In the genomic region with DNA sequence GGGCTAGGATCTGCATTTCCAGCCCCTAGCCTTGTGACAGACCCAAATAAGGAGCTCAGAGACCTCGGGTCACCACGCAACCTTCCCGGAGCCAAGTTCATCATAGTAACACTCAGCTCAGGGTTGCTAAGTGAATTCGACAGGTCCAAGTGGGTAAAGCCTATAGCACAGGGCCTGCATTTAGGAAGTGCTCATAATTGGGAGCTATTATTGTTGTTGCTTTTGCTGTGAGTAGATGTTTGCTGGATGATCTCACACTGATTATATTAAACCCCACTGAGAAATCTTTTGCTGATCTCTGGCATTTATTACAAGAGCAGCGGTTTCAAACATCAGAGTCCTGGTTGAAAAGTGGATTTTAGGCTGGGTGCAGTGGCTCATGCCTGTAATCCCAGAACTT, we compare ENCODE assay signal across 22 cellular contexts. TPM values are rescaled to one million over a fixed set of nuclear protein-coding genes. Genes with fewer than 3 reads are reported as not detected.
DNase-seq lines count a peak whose midpoint lies in the region; ATAC-seq and TF ChIP-seq lines count a peak whose summit lies in the region.
"Had no signal": no experiment of that assay in that cellular context is flagged by ENCODE, and none has a peak within 500 bp of the region (broad histone marks: within the 10 kb centered on the region; RNA-seq: fewer than 3 reads in every experiment).

No MANE protein-coding gene starts in this region.

- no peak overlapping the region for H3K27ac ChIP-seq in right cardiac atrium (ENCODE audit: low read length)
- H3K27ac ChIP-seq in left lung = peak overlapping the region; percentile 74 to 90
- H3K27ac ChIP-seq in vagina = peak overlapping the region; percentile 44
- H3K27ac ChIP-seq: thyroid gland had no signal

- DNase-seq in left cardiac atrium (no peak), right cardiac atrium (no peak), amniotic epithelial cell (ENCODE audit: low read depth) (peak; percentile 64), left lung (no peak), vagina (ENCODE audit: extremely low spot score in 2 of 2) (no peak)
- no peak for DNase-seq in stimulated activated CD4-positive, alpha-beta T cell treated with anti-CD3 and anti-CD28 coated beads, Interleukin-2, amount 100 ng/mL, for 48 hours
- DNase-seq: ACHN; activated CD8-positive, alpha-beta memory T cell treated with anti-CD3 and anti-CD28 coated beads for 24 hours; CD4-positive, alpha-beta memory T cell; DMS79; effector CD4-positive, alpha-beta T cell; NCI-H1694; NCI-H446 treated with DMSO at 0.1 percent for 48 hours; Right ventricle myocardium superior; stimulated activated CD4-positive, alpha-beta T cell treated with anti-CD3 and anti-CD28 coated beads, Interleukin-12 subunit alpha, Interleukin-12 subunit beta, amount 100 ng/mL, for 4 hours; thyroid gland had no signal

- TF ChIP-seq POLR2A in vagina (IDR thresholded peaks at IDR 0.05) = no peak

- TF ChIP-seq CTCF in left lung (IDR thresholded peaks at IDR 0.05) = no peak
- no peak for TF ChIP-seq CTCF in vagina (IDR thresholded peaks at IDR 0.05)

- ATAC-seq in left cardiac atrium = peak; percentile 4 to 10
- no peak for ATAC-seq in right cardiac atrium
- ATAC-seq in left lung = no peak
- no peak for ATAC-seq in GM19328 (IDR thresholded peaks at IDR 0.05; ENCODE audit: unreplicated experiment)
- ATAC-seq in GM19397 (IDR thresholded peaks at IDR 0.05; ENCODE audit: unreplicated experiment) = no peak
- ATAC-seq: activated CD4-positive, CD25-positive, alpha-beta regulatory T cell treated with anti-CD3 and anti-CD28 coated beads, Interleukin-2, amount 50 U/mL, for 24 hours; esophagus mucosa; GM23338; natural killer cell treated with Interleukin-12 subunit alpha and Interleukin-12 subunit beta and Interleukin-15 and Interleukin-18, amount 100 ng/mL, for 72 hours had no signal

- H3K4me3 ChIP-seq in right cardiac atrium (ENCODE audit: low read length) = no peak overlapping the region
- no peak overlapping the region for H3K4me3 ChIP-seq in left lung
- no peak overlapping the region for H3K4me3 ChIP-seq in vagina
- H3K4me3 ChIP-seq: GM23338, thyroid gland had no signal

- H3K36me3 ChIP-seq in left lung (no peaks in the 10 kb centered on the region), vagina (no peaks in the 10 kb centered on the region)
- H3K36me3 ChIP-seq: thyroid gland had no signal

- 40% methylated on average over 5 of the region's 5 CpGs for WGBS in right cardiac atrium

- H3K9me3 ChIP-seq in right cardiac atrium (ENCODE audit: control insufficient read depth, low read length) (no peaks in the 10 kb centered on the region), left lung (no peaks in the 10 kb centered on the region), vagina (no peaks in the 10 kb centered on the region)
- H3K9me3 ChIP-seq: thyroid gland had no signal

- intact Hi-C loops in left cardiac atrium (cut with DNase I) (no loop called here), right cardiac atrium (cut with DNase I) (no loop called here), left lung (cut with DNase I) (no loop called here), vagina (cut with DNase I) (no loop called here)

- H3K4me1 ChIP-seq in right cardiac atrium (ENCODE audit: control insufficient read depth, insufficient read depth, low read length) (peaks cover 8% of the 10 kb centered on the region), left lung (peaks cover 30 to 59% of the 10 kb centered on the region in 2 donors), vagina (peaks cover 7% of the 10 kb centered on the region)

- H3K27me3 ChIP-seq in right cardiac atrium (ENCODE audit: control insufficient read depth, insufficient read depth) = no peaks in the 10 kb centered on the region
- no peaks in the 10 kb centered on the region for H3K27me3 ChIP-seq in left lung
- no peaks in the 10 kb centered on the region for H3K27me3 ChIP-seq in vagina
- H3K27me3 ChIP-seq: thyroid gland had no signal

RNA-seq across cellular contexts. Expression of gene SAR1A, which starts 20.3 kb away (rescaled TPM):
- total RNA-seq in left cardiac atrium (100 to 1,000 TPM; 114 to 126 TPM), right cardiac atrium (100 to 1,000 TPM in 2 of 4 donors, 10 to 100 TPM in 2; 89.2 to 147 (median 98.9) TPM), left lung (100 to 1,000 TPM; 165 to 219 TPM), vagina (57.9 TPM)
- polyA plus RNA-seq in right cardiac atrium = 39.8 TPM

RNA-seq across cellular contexts. Expression of gene PPA1, which starts 42.6 kb away (rescaled TPM):
- 100 to 1,000 TPM; 113 to 118 TPM for total RNA-seq in left cardiac atrium
- total RNA-seq in right cardiac atrium = 10 to 100 TPM; 40.7 to 75.1 (median 68.6) TPM
- 99.2 TPM for polyA plus RNA-seq in right cardiac atrium
- total RNA-seq in left lung = 100 to 1,000 TPM; 223 to 231 TPM
- total RNA-seq in vagina = 79.3 TPM

RNA-seq across cellular contexts. Expression of gene TYSND1, which starts 44.1 kb away (rescaled TPM):
- total RNA-seq in left cardiac atrium = 1 to 10 TPM; 6.3 to 8.5 TPM
- 1 to 10 TPM; 4.3 to 6.4 (median 5.0) TPM for total RNA-seq in right cardiac atrium
- polyA plus RNA-seq in right cardiac atrium = 3.9 TPM
- 10 to 100 TPM; 11.3 to 14.5 TPM for total RNA-seq in left lung
- total RNA-seq in vagina = 15.7 TPM

RNA-seq across cellular contexts. Expression of gene AIFM2, which starts 58.0 kb away (rescaled TPM):
- 10 to 100 TPM; 19.3 to 20.7 TPM for total RNA-seq in left cardiac atrium
- 10 to 100 TPM in 2 of 4 donors, 1 to 10 TPM in 2; 8.5 to 14.0 (median 9.7) TPM for total RNA-seq in right cardiac atrium
- 11.4 TPM for polyA plus RNA-seq in right cardiac atrium
- total RNA-seq in left lung = 10 to 100 TPM; 16.1 to 17.5 TPM
- total RNA-seq in vagina = 10.6 TPM

Comparison
In these comparisons a context has a peak if more than half of its experiments do, and no peak if none do; other contexts are left out.
1. ATAC-seq: peak in left cardiac atrium (2 of 2); none in right cardiac atrium (0 of 2), left lung (single experiment), GM19328 (single experiment) and GM19397 (single experiment).